In genomic region chr12:75722714-75723200, GRCh38 we compare ENCODE assay signal across 8 cellular contexts.
DNase-seq lines count a peak whose midpoint lies in the region; ATAC-seq, FAIRE-seq and TF ChIP-seq lines count a peak whose summit lies in the region.

No MANE protein-coding gene starts in this region.

- peak in 3 of 5 donors; percentile 3 to 61 (median 17) for DNase-seq in CD8-positive, alpha-beta memory T cell
- DNase-seq in SJCRH30, result peak; percentile 45 to 67
- DNase-seq in body of pancreas, result peak; percentile 29 to 67 (median 54)
- DNase-seq in kidney, result no peak
- DNase-seq in stimulated activated CD4-positive, alpha-beta T cell treated with anti-CD3 and anti-CD28 coated beads, TNF-alpha, amount 100 ng/mL, for 24 hours (ENCODE audit: low read depth in 3 of 3), result peak; percentile 6 to 30 (median 8)
- DNase-seq in NCI-H1105 (lab: John Stamatoyannopoulos, UW), result no peak

- peaks cover 0 to 5% of the 10 kb centered on the region in 2 donors for H3K27me3 Mint-ChIP-seq in CD8-positive, alpha-beta memory T cell

- no peaks in the 10 kb centered on the region for H3K9me3 Mint-ChIP-seq in CD8-positive, alpha-beta memory T cell

- WGBS in body of pancreas, 2 donors, result 37 to 44% methylated on average over 5 of the region's 5 CpGs

- no peak for TF ChIP-seq POLR2A in body of pancreas (IDR thresholded peaks at IDR 0.05)

- peak; percentile 67 for FAIRE-seq in kidney (lab: Jason Lieb, UNC)

- no peak overlapping the region for H3K4me3 ChIP-seq in CD8-positive, alpha-beta memory T cell (ENCODE audit: low read length)
- H3K4me3 ChIP-seq in SJCRH30 (no peak overlapping the region), body of pancreas (no peak overlapping the region), kidney (ENCODE audit: low read length in 2 of 2) (no peak overlapping the region)

- peaks cover 17% of the 10 kb centered on the region for H3K4me1 ChIP-seq in CD8-positive, alpha-beta memory T cell (ENCODE audit: insufficient read depth, low read length)
- peaks cover 45% of the 10 kb centered on the region for H3K4me1 ChIP-seq in SJCRH30
- H3K4me1 ChIP-seq in body of pancreas, result peaks cover 28% of the 10 kb centered on the region
- H3K4me1 ChIP-seq in kidney (ENCODE audit: control insufficient read depth in 1 of 2, insufficient read depth in 1 of 2, low read depth in 1 of 2, low read length in 2 of 2), result peaks cover 10 to 11% of the 10 kb centered on the region in 2 donors

- peaks cover 0 to 3% (median 0%) of the 10 kb centered on the region in 3 donors for H3K36me3 Mint-ChIP-seq in CD8-positive, alpha-beta memory T cell

- H3K9ac ChIP-seq in kidney (ENCODE audit: low read length in 2 of 2), result no peak overlapping the region

- H3K4me3 Mint-ChIP-seq in CD8-positive, alpha-beta memory T cell, result peak overlapping the region in 5 of 7 donors; percentile 1 to 50 (median 13)

- intact Hi-C loops in body of pancreas (cut with DNase I), result no loop called here
- intact Hi-C loops in kidney (cut with DNase I), result no loop called here

- POLR2A ChIA-PET in CD8-positive, alpha-beta memory T cell (lab: Charles Lee), result no interaction called here

- H3K27ac Mint-ChIP-seq in CD8-positive, alpha-beta memory T cell, result peak overlapping the region in 7 of 8 donors; percentile 27 to 83 (median 48)

- peaks cover 19 to 33% (median 27%) of the 10 kb centered on the region in 3 donors for H3K4me1 Mint-ChIP-seq in CD8-positive, alpha-beta memory T cell

- peak; percentile 80 for ATAC-seq in GM19351 (IDR thresholded peaks at IDR 0.05; ENCODE audit: unreplicated experiment)
- ATAC-seq in HG03469 (IDR thresholded peaks at IDR 0.05; ENCODE audit: unreplicated experiment), result peak; percentile 72
- ATAC-seq in body of pancreas, result peak; percentile 80

- TF ChIP-seq CTCF in body of pancreas (IDR thresholded peaks at IDR 0.05) (no peak), kidney (IDR thresholded peaks at IDR 0.05; ENCODE audit: borderline replicate concordance, extremely low read depth, insufficient read depth) (no peak)

- CTCF ChIA-PET in CD8-positive, alpha-beta memory T cell (lab: Charles Lee), result no interaction called here

- H3K27ac ChIP-seq in CD8-positive, alpha-beta memory T cell (ENCODE audit: low read depth, low read length), result no peak overlapping the region
- H3K27ac ChIP-seq in SJCRH30 (peak overlapping the region; percentile 58), body of pancreas (peak overlapping the region in 2 of 4 donors; percentile 43 to 44), kidney (ENCODE audit: low read depth in 2 of 2, low read length in 2 of 2) (peak overlapping the region; percentile 54 to 71)

- no peaks in the 10 kb centered on the region for H3K27me3 ChIP-seq in CD8-positive, alpha-beta memory T cell (ENCODE audit: insufficient read depth, low read length, poor library complexity, severe bottlenecking)
- H3K27me3 ChIP-seq in SJCRH30 (no peaks in the 10 kb centered on the region), body of pancreas (no peaks in the 10 kb centered on the region)

- no peaks in the 10 kb centered on the region for H3K9me3 ChIP-seq in CD8-positive, alpha-beta memory T cell (ENCODE audit: low read length)
- H3K9me3 ChIP-seq in SJCRH30 (replicated peaks), result no peaks in the 10 kb centered on the region
- H3K9me3 ChIP-seq in body of pancreas, result no peaks in the 10 kb centered on the region
- H3K9me3 ChIP-seq in kidney (ENCODE audit: control insufficient read depth in 1 of 2, low read length in 2 of 2), result no peaks in the 10 kb centered on the region

- no peaks in the 10 kb centered on the region for H3K36me3 ChIP-seq in CD8-positive, alpha-beta memory T cell (ENCODE audit: insufficient read depth, low read length)
- H3K36me3 ChIP-seq in SJCRH30 (no peaks in the 10 kb centered on the region), body of pancreas (replicated peaks in 1 of 2; ENCODE audit: insufficient read depth in 1 of 2, low read depth in 2 of 2) (no peaks in the 10 kb centered on the region), kidney (ENCODE audit: control insufficient read depth in 1 of 2, insufficient read depth in 2 of 2, low read length in 2 of 2) (no peaks in the 10 kb centered on the region)

Comparison
In these comparisons a context has a peak if more than half of its experiments do, and no peak if none do; other contexts are left out.
1. DNase-seq: peak in CD8-positive, alpha-beta memory T cell (3 of 5), SJCRH30 (2 of 2), body of pancreas (4 of 4) and stimulated activated CD4-positive, alpha-beta T cell treated with anti-CD3 and anti-CD28 coated beads, TNF-alpha, amount 100 ng/mL, for 24 hours (3 of 3); none in kidney (single experiment) and NCI-H1105 (single experiment).
2. Peak in every context shown above with its lines, with median percentiles within 50 percentile points of each other: ATAC-seq.